In genomic region chr1:45303582-45304310, GRCh38 we compare ENCODE assay signal across 8 cellular contexts. TPM values are rescaled to one million over a fixed set of nuclear protein-coding genes. Genes with fewer than 3 reads are reported as not detected.
DNase-seq lines count a peak whose midpoint lies in the region; FAIRE-seq and TF ChIP-seq lines count a peak whose summit lies in the region.

No MANE protein-coding gene starts in this region.

- H3K36me3 ChIP-seq in H7 (replicated peaks; ENCODE audit: control insufficient read depth, insufficient read depth, low read length) (no peaks in the 10 kb centered on the region), stomach (no peaks in the 10 kb centered on the region)

- H3K4me3 Mint-ChIP-seq in neural crest cell = peak overlapping the region; percentile 93

- WGBS in stomach, 5 donors = 0 to 1% (median 0%) methylated on average over 55 to 63 of the region's 63 CpGs

- intact Hi-C loops in stomach (cut with DNase I; ENCODE audit: low total_unique reads) = loop anchor here (5.0 kb wide), 1 partner anchor 286 kb away; no protein-coding TSS in a partner anchor

- peak; percentile 91 for FAIRE-seq in G401.6 (lab: Jason Lieb, UNC)

- H3K4me3 ChIP-seq in H7 (ENCODE audit: insufficient read depth, low read depth, low read length) = peak overlapping the region; percentile 93
- H3K4me3 ChIP-seq in foreskin fibroblast (ENCODE audit: low read depth in 1 of 2, low read length in 2 of 2) = peak overlapping the region; percentile 58 to 79
- H3K4me3 ChIP-seq in stomach = peak overlapping the region; percentile 66 to 77 (median 71)

- no peaks in the 10 kb centered on the region for H3K9me3 Mint-ChIP-seq in neural crest cell

- H3K9me3 ChIP-seq in stomach = no peaks in the 10 kb centered on the region

- H3K4me1 ChIP-seq in stomach = peaks cover 8 to 27% (median 17%) of the 10 kb centered on the region in 4 donors

- TF ChIP-seq CTCF in foreskin fibroblast (IDR thresholded peaks at IDR 0.05; ENCODE audit: low read depth, low read length) (peak; percentile 51), neural crest cell (conservative IDR thresholded peaks at IDR 0.05) (peak; percentile 65), stomach (IDR thresholded peaks at IDR 0.05) (peak in 5 of 7 experiments; percentile 28 to 81 (median 41))

- H3K27ac ChIP-seq in stomach = peak overlapping the region; percentile 93 to 98 (median 95)

- TF ChIP-seq POLR2A in Raji (IDR thresholded peaks at IDR 0.05; ENCODE audit: insufficient read depth, low read depth, low read length) (peak; percentile 87), stomach (IDR thresholded peaks at IDR 0.05) (peak in 1 of 4 donors; percentile 60)

- H3K36me3 Mint-ChIP-seq in neural crest cell (ENCODE audit: low read depth) = no peaks in the 10 kb centered on the region

- DNase-seq in H7 (peak; percentile 99), M059J (ENCODE audit: low read depth) (peak; percentile 97), activated gamma-delta T cell (lab: John Stamatoyannopoulos, UW) (peak; percentile 92), foreskin fibroblast (peak; percentile 98 to 99), neural crest cell (ENCODE audit: low read depth, low spot score) (peak; percentile 86), stomach (peak; percentile 99)

- H3K4me1 Mint-ChIP-seq in neural crest cell = peaks cover 41% of the 10 kb centered on the region

- H3K27me3 ChIP-seq in H7 (ENCODE audit: control insufficient read depth, insufficient read depth, low read length) = no peaks in the 10 kb centered on the region
- H3K27me3 ChIP-seq in stomach = no peaks in the 10 kb centered on the region

- no peak for TF ChIP-seq EP300 in stomach (IDR thresholded peaks at IDR 0.05)

- H3K27ac Mint-ChIP-seq in neural crest cell (ENCODE audit: unreplicated experiment) = peak overlapping the region; percentile 93

- no peaks in the 10 kb centered on the region for H3K27me3 Mint-ChIP-seq in neural crest cell (ENCODE audit: low read depth)

RNA-seq across cellular contexts. Expression of gene HPDL, which starts 22.9 kb away (rescaled TPM):
- total RNA-seq in H7 (2014; rRNA removed; shearing (Covaris generic)) = 87.5 and 134 TPM in 2 replicates
- not detected in 2 replicates for total RNA-seq in M059J (2014; rRNA removed; shearing (Covaris generic))
- total RNA-seq in neural crest cell (10.6 and 11.6 TPM in 2 replicates), stomach (10 to 100 TPM in 1 of 5 donors, 1 to 10 TPM in 1, not detected in 3; 4.1 to 10.1 TPM)
- 1 to 10 TPM; 1.8 to 6.6 (median 3.1) TPM for polyA plus RNA-seq in stomach

RNA-seq across cellular contexts. Expression of gene TOE1, which starts 36.2 kb away (rescaled TPM):
- 17.0 and 20.2 TPM in 2 replicates for total RNA-seq in H7 (2014; rRNA removed; shearing (Covaris generic))
- 19.2 and 20.9 TPM in 2 replicates for total RNA-seq in M059J (2014; rRNA removed; shearing (Covaris generic))
- total RNA-seq in neural crest cell (26.7 and 28.8 TPM in 2 replicates), stomach (10 to 100 TPM in 2 of 5 donors, 1 to 10 TPM in 2, under 1 TPM in 1; 0.87 to 31.5 (median 8.8) TPM)
- 10 to 100 TPM in 1 of 3 donors, 1 to 10 TPM in 2; 6.4 to 11.2 (median 7.3) TPM for polyA plus RNA-seq in stomach

RNA-seq across cellular contexts. Expression of gene MUTYH, which starts 36.5 kb away (rescaled TPM):
- 124 and 126 TPM in 2 replicates for total RNA-seq in H7 (2014; rRNA removed; shearing (Covaris generic))
- total RNA-seq in M059J (2014; rRNA removed; shearing (Covaris generic)) = 7.2 and 17.1 TPM in 2 replicates
- total RNA-seq in neural crest cell (61.9 and 68.2 TPM in 2 replicates), stomach (10 to 100 TPM; 11.6 to 88.7 (median 19.1) TPM)
- polyA plus RNA-seq in stomach = 10 to 100 TPM; 19.4 to 24.1 (median 20.0) TPM

Comparison
In these comparisons a context has a peak if more than half of its experiments do, and no peak if none do; other contexts are left out.
1. Peak in every context shown above with its lines: DNase-seq, H3K4me3 ChIP-seq and H3K27ac ChIP-seq.